17 cellular contexts compared by ENCODE assay signal in genomic region chr2:187689372-187689771, GRCh38.
A peak's percentile ranks its signal among the peaks of the same experiment; 100 is the strongest.
DNase-seq lines count a peak whose midpoint lies in the region; ATAC-seq and TF ChIP-seq lines count a peak whose summit lies in the region.
"Had no signal": no experiment of that assay in that cellular context is flagged by ENCODE, and none has a peak within 500 bp of the region (broad histone marks: within the 10 kb centered on the region; RNA-seq: fewer than 3 reads in every experiment).

No MANE protein-coding gene starts in this region.

- in situ Hi-C loops in astrocyte of the spinal cord (cut with HindIII; ENCODE audit: low sequenced_read_pairs) = no loop called here

- ATAC-seq in GM18502 (IDR thresholded peaks at IDR 0.05; ENCODE audit: poor library complexity, unreplicated experiment) = no peak
- ATAC-seq in lower lobe of right lung = no peak
- ATAC-seq: activated naive CD4-positive, alpha-beta T cell treated with anti-CD3 and anti-CD28 coated beads, Interleukin-2, amount 50 U/mL, for 72 hours; left cardiac atrium; stimulated activated naive B cell treated with anti-CD40 and anti-IgM and Interleukin-4, amounts not matched to agents 10 μg/mL and 1 μg/mL and 100 μg/mL, for 72 hours had no signal

- H3K9me3 ChIP-seq in lower lobe of right lung = no peaks in the 10 kb centered on the region
- H3K9me3 ChIP-seq: ovary had no signal

- H3K4me1 ChIP-seq in lower lobe of right lung = no peaks in the 10 kb centered on the region

- H3K27me3 ChIP-seq in kidney epithelial cell (ENCODE audit: control insufficient read depth, insufficient read depth, low read length) (no peaks in the 10 kb centered on the region), lower lobe of right lung (ENCODE audit: low read depth) (no peaks in the 10 kb centered on the region)
- H3K27me3 ChIP-seq: ovary had no signal

- no peaks in the 10 kb centered on the region for H3K36me3 ChIP-seq in kidney epithelial cell (ENCODE audit: control insufficient read depth, insufficient read depth, low read length)
- no peaks in the 10 kb centered on the region for H3K36me3 ChIP-seq in lower lobe of right lung
- H3K36me3 ChIP-seq: ovary had no signal

- intact Hi-C loops in lower lobe of right lung (cut with DNase I) = no loop called here

- peak; percentile 56 for DNase-seq in EH (ENCODE audit: low read depth)
- peak; percentile 33 for DNase-seq in LoVo (ENCODE audit: low spot score)
- DNase-seq in astrocyte of the spinal cord (ENCODE audit: low read depth, low spot score) = peak; percentile 52
- DNase-seq in kidney epithelial cell (ENCODE audit: low read depth) = peak; percentile 7
- no peak for DNase-seq in lower lobe of right lung
- DNase-seq in T-helper 1 cell = no peak
- DNase-seq in ecto neural progenitor cell (ENCODE audit: low spot score) = no peak
- DNase-seq: activated CD4-positive, alpha-beta T cell treated with anti-CD3 and anti-CD28 coated beads for 4 hours; DMS153; left cardiac atrium; NCI-H187; NCI-H524; ovary; stimulated activated naive B cell treated with anti-CD40 and anti-IgM and Interleukin-4, amounts not matched to agents 10 μg/mL and 1 μg/mL and 100 μg/mL, for 72 hours; T1000 had no signal

- H3K27ac ChIP-seq in lower lobe of right lung = no peak overlapping the region
- H3K27ac ChIP-seq: ovary had no signal

- H3K4me3 ChIP-seq in astrocyte of the spinal cord (ENCODE audit: low read depth, low read length) (no peak overlapping the region), kidney epithelial cell (ENCODE audit: low read depth, low read length) (no peak overlapping the region), lower lobe of right lung (no peak overlapping the region)
- H3K4me3 ChIP-seq: ovary had no signal

- TF ChIP-seq CTCF in astrocyte of the spinal cord (IDR thresholded peaks at IDR 0.05; ENCODE audit: low read depth, low read length) (no peak), kidney epithelial cell (IDR thresholded peaks at IDR 0.05; ENCODE audit: insufficient read depth, low read length, poor library complexity, severe bottlenecking) (no peak), lower lobe of right lung (IDR thresholded peaks at IDR 0.05) (no peak)

Comparison
In these comparisons a context has a peak if more than half of its experiments do, and no peak if none do; other contexts are left out.
1. DNase-seq: peak in EH (single experiment), LoVo (single experiment), astrocyte of the spinal cord (single experiment) and kidney epithelial cell (single experiment); none in lower lobe of right lung (single experiment), T-helper 1 cell (0 of 5) and ecto neural progenitor cell (single experiment).